Comparison of ENCODE assay signal across 10 cellular contexts in the genomic region with DNA sequence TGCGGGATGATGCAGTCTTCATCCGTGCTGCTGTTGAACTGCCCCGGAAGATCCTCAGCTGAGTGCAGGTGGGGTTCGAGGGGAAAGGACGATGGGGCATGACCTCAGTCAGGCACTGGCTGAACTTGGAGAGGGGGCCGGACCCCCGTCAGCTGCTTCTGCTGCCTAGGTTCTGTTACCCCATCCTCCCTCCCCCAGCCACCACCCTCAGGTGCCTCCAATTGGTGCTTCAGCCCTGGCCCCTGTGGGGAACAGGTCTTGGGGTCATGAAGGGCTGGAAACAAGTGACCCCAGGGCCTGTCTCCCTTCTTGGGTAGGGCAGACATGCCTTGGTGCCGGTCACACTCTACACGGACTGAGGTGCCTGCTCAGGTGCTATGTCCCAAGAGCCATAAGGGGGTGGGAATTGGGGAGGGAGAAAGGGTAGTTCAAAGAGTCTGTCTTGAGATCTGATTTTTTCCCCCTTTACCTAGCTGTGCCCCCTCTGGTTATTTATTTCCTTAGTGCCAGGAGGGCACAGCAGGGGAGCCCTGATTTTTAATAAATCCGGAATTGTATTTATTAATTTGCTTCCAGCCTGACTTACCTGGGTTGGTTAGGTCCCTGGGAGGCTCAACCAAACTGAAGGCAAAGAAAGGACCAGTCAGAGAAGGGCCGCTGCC. TPM values are rescaled to one million over a fixed set of nuclear protein-coding genes. Genes with fewer than 3 reads are reported as not detected.
DNase-seq lines count a peak whose midpoint lies in the region; ATAC-seq and TF ChIP-seq lines count a peak whose summit lies in the region.
"Had no signal": no experiment of that assay in that cellular context is flagged by ENCODE, and none has a peak within 500 bp of the region (broad histone marks: within the 10 kb centered on the region; RNA-seq: fewer than 3 reads in every experiment).

No MANE protein-coding gene starts in this region.

- no peak overlapping the region for H3K9ac ChIP-seq in H9 (ENCODE audit: extremely low read depth, insufficient read length, low read length)
- no peak overlapping the region for H3K9ac ChIP-seq in SK-N-SH

- no peak overlapping the region for H4K5ac ChIP-seq in H9 (ENCODE audit: insufficient read length, low read depth, low read length)

- H3K36me3 ChIP-seq in SK-N-SH (replicated peaks in 1 of 2; ENCODE audit: control insufficient read depth in 1 of 2, insufficient read depth in 2 of 2, low read length in 1 of 2): peaks cover 34 to 41% of the 10 kb centered on the region in 2 experiments
- H3K36me3 ChIP-seq in esophagus squamous epithelium: peaks cover 7 to 35% (median 22%) of the 10 kb centered on the region in 3 donors
- H3K36me3 ChIP-seq: ovary had no signal

- CTCF ChIA-PET in SK-N-SH (lab: Yijun Ruan, JAX): interaction anchor here (0.6 to 20.4 kb wide), 24 partner anchors 9 to 214 kb away, joined by 3 to 612 read pairs (median 4); partner anchors contain the start of genes BLTP2, NEK8, PROCA1 and RPL23A

- H4K8ac ChIP-seq in H9 (replicated peaks; ENCODE audit: insufficient read length, low read depth, low read length): no peak overlapping the region

- peaks cover 8% of the 10 kb centered on the region for H3K23me2 ChIP-seq in H9 (ENCODE audit: insufficient read length, low read depth, low read length, poor library complexity, severe bottlenecking)

- no peak overlapping the region for H2BK20ac ChIP-seq in H9 (ENCODE audit: low read depth, low read length, poor library complexity, severe bottlenecking)

- no peaks in the 10 kb centered on the region for H3K9me2 ChIP-seq in SK-N-SH

- peak overlapping the region in 1 of 2 experiments; percentile 44; a peak in 2 of 5 replicates for H3K4me3 Mint-ChIP-seq in H9
- no peak overlapping the region for H3K4me3 Mint-ChIP-seq in stimulated activated effector memory CD8-positive, alpha-beta T cell treated with anti-CD3 and anti-CD28 coated beads, Interleukin-12 subunit alpha, Interleukin-12 subunit beta, amount 100 ng/mL, for 72 hours

- POLR2A ChIA-PET in SK-N-SH (lab: Yijun Ruan, JAX): interaction anchor here (0.6 to 2.9 kb wide), 2 partner anchors 23 to 30 kb away, joined by 3 to 52 read pairs; partner anchors contain the start of genes NEK8, RPL23A and TLCD1

- no CpG with 5 or more reads among the region's 11 CpGs for WGBS in H9 (ENCODE audit: extremely low coverage, insufficient read length, low lambda C conversion rate)
- WGBS in SK-N-SH (ENCODE audit: low lambda C conversion rate): 60% methylated on average over 8 of the region's 11 CpGs
- 36 to 47% methylated on average over 2 to 3 of the region's 11 CpGs for WGBS in esophagus squamous epithelium, 2 donors

- no peak for ATAC-seq in stimulated activated effector memory CD8-positive, alpha-beta T cell treated with anti-CD3 and anti-CD28 coated beads, Interleukin-12 subunit alpha, Interleukin-12 subunit beta, amount 100 ng/mL, for 72 hours
- ATAC-seq in HG03039 (IDR thresholded peaks at IDR 0.05; ENCODE audit: unreplicated experiment) (no peak), HG02970 (IDR thresholded peaks at IDR 0.05; ENCODE audit: low FRiP score, unreplicated experiment) (no peak)

- peak in 1 of 4 donors; percentile 1 for TF ChIP-seq POLR2A in esophagus squamous epithelium (IDR thresholded peaks at IDR 0.05)

- H3K79me2 ChIP-seq in H9 (ENCODE audit: insufficient read depth, low read length): peaks cover 13% of the 10 kb centered on the region; the same call in 1 of the 2 replicates
- peaks cover 52% of the 10 kb centered on the region for H3K79me2 ChIP-seq in SK-N-SH (ENCODE audit: insufficient read depth)

- H3K14ac ChIP-seq in H9 (ENCODE audit: insufficient read depth, low read length): no peak overlapping the region

- no peak overlapping the region for H3T11ph ChIP-seq in H9 (ENCODE audit: low read length)

- H3K9me3 Mint-ChIP-seq in H9: no peaks in the 10 kb centered on the region
- H3K9me3 Mint-ChIP-seq in stimulated activated effector memory CD8-positive, alpha-beta T cell treated with anti-CD3 and anti-CD28 coated beads, Interleukin-12 subunit alpha, Interleukin-12 subunit beta, amount 100 ng/mL, for 72 hours: no peaks in the 10 kb centered on the region

- peak; percentile 60 for DNase-seq in H9
- no peak for DNase-seq in SK-N-SH
- DNase-seq in esophagus squamous epithelium (lab: John Stamatoyannopoulos, UW): no peak
- no peak for DNase-seq in stimulated activated effector memory CD8-positive, alpha-beta T cell treated with anti-CD3 and anti-CD28 coated beads, Interleukin-12 subunit alpha, Interleukin-12 subunit beta, amount 100 ng/mL, for 72 hours (ENCODE audit: low spot score in 2 of 2)
- DNase-seq in iPS-NIHi11 (ENCODE audit: low spot score): no peak
- DNase-seq in midbrain (lab: John Stamatoyannopoulos, UW): no peak

- H3K4me3 ChIP-seq in SK-N-SH (ENCODE audit: low read depth in 2 of 2, low read length in 1 of 2) (peak overlapping the region in 1 of 2 experiments; percentile 33; a peak in 1 of 4 replicates), esophagus squamous epithelium (no peak overlapping the region)
- H3K4me3 ChIP-seq: ovary, SJSA1 had no signal

- no peak for TF ChIP-seq RAD21 in SK-N-SH (IDR thresholded peaks at IDR 0.05; ENCODE audit: low read length)

- no peak overlapping the region for H3K27ac ChIP-seq in H9 (ENCODE audit: insufficient read length, low read depth, low read length)
- H3K27ac ChIP-seq in SK-N-SH (ENCODE audit: low read depth in 2 of 2, low read length in 1 of 2): peak overlapping the region; percentile 10 to 17; a peak in 2 of 4 replicates
- peak overlapping the region; percentile 37 to 69 (median 58) for H3K27ac ChIP-seq in esophagus squamous epithelium
- H3K27ac ChIP-seq: ovary, SJSA1 had no signal

- no peak overlapping the region for H2BK12ac ChIP-seq in H9 (ENCODE audit: insufficient read length, low read depth, low read length)

- peaks cover 24% of the 10 kb centered on the region for H3F3A ChIP-seq in SK-N-SH (replicated peaks; ENCODE audit: insufficient read depth)

- no peak overlapping the region for H3K23ac ChIP-seq in H9 (ENCODE audit: insufficient read length, low read depth, low read length)

- no peaks in the 10 kb centered on the region for H3K9me3 ChIP-seq in H9 (ENCODE audit: control insufficient read depth, low read depth, low read length)
- H3K9me3 ChIP-seq in SK-N-SH: no peaks in the 10 kb centered on the region
- H3K9me3 ChIP-seq in esophagus squamous epithelium: no peaks in the 10 kb centered on the region
- H3K9me3 ChIP-seq: ovary, SJSA1 had no signal

- no peak overlapping the region for H2AK5ac ChIP-seq in H9 (ENCODE audit: insufficient read length, low read length)

- no peak for TF ChIP-seq EP300 in SK-N-SH (IDR thresholded peaks at IDR 0.05; ENCODE audit: borderline replicate concordance in 1 of 2, low read depth in 1 of 2, low read length in 1 of 2)

- no peak overlapping the region for H2BK5ac ChIP-seq in H9 (ENCODE audit: insufficient read length, low read length)

- no peak overlapping the region for H2BK15ac ChIP-seq in H9 (ENCODE audit: low read depth, low read length)

- H3K27me3 ChIP-seq in H9 (ENCODE audit: insufficient read depth, low read length) (no peaks in the 10 kb centered on the region), SK-N-SH (ENCODE audit: insufficient read depth) (no peaks in the 10 kb centered on the region), esophagus squamous epithelium (no peaks in the 10 kb centered on the region)
- H3K27me3 ChIP-seq: ovary, SJSA1 had no signal

- peaks cover 14 to 31% of the 10 kb centered on the region in 2 experiments for H3K4me1 Mint-ChIP-seq in H9
- H3K4me1 Mint-ChIP-seq in stimulated activated effector memory CD8-positive, alpha-beta T cell treated with anti-CD3 and anti-CD28 coated beads, Interleukin-12 subunit alpha, Interleukin-12 subunit beta, amount 100 ng/mL, for 72 hours: peaks cover 29% of the 10 kb centered on the region

- no peak for TF ChIP-seq CTCF in H9 (conservative IDR thresholded peaks at IDR 0.05)
- no peak for TF ChIP-seq CTCF in SK-N-SH (IDR thresholded peaks at IDR 0.05)
- no peak for TF ChIP-seq CTCF in esophagus squamous epithelium (IDR thresholded peaks at IDR 0.05)

- no peak overlapping the region for H3K4me2 ChIP-seq in H9 (ENCODE audit: insufficient read depth, insufficient read length, low read length)
- no peak overlapping the region for H3K4me2 ChIP-seq in SK-N-SH

- H2AFZ ChIP-seq in H9 (ENCODE audit: low read length) (no peak overlapping the region), SK-N-SH (ENCODE audit: low read depth) (no peak overlapping the region)

- no peak overlapping the region for H3K4ac ChIP-seq in H9 (ENCODE audit: low read depth, low read length)

- no peak overlapping the region for H4K91ac ChIP-seq in H9 (ENCODE audit: insufficient read length, low read depth, low read length)

- H3K27me3 Mint-ChIP-seq in H9 (ENCODE audit: low read depth): no peaks in the 10 kb centered on the region; the same call in none of the 2 replicates

- no peaks in the 10 kb centered on the region for H3K79me1 ChIP-seq in H9 (ENCODE audit: insufficient read depth, low read depth, low read length, poor library complexity, severe bottlenecking)

- no peak overlapping the region for H3K18ac ChIP-seq in H9 (ENCODE audit: insufficient read length, low read depth, low read length)

- H3K27ac Mint-ChIP-seq in H9: peak overlapping the region in 2 of 3 experiments; percentile 53 to 94; a peak in 2 of 7 replicates
- peak overlapping the region; percentile 17 for H3K27ac Mint-ChIP-seq in stimulated activated effector memory CD8-positive, alpha-beta T cell treated with anti-CD3 and anti-CD28 coated beads, Interleukin-12 subunit alpha, Interleukin-12 subunit beta, amount 100 ng/mL, for 72 hours

- H3K4me1 ChIP-seq in H9 (ENCODE audit: insufficient read depth, low read length): peaks cover 5% of the 10 kb centered on the region; the same call in 1 of the 2 replicates
- H3K4me1 ChIP-seq in SK-N-SH (ENCODE audit: control insufficient read depth in 1 of 2, insufficient read depth in 2 of 2, low read depth in 1 of 2, low read length in 1 of 2): peaks cover 22 to 33% of the 10 kb centered on the region in 2 experiments; a peak in 3 of 4 replicates
- H3K4me1 ChIP-seq in esophagus squamous epithelium: peaks cover 51 to 65% (median 53%) of the 10 kb centered on the region in 3 donors

- H3K56ac ChIP-seq in H9 (ENCODE audit: insufficient read length, low read depth, low read length): no peak overlapping the region

- intact Hi-C loops in esophagus squamous epithelium (cut with DNase I): no loop called here

- H2BK120ac ChIP-seq in H9 (ENCODE audit: low read depth, low read length, poor library complexity, severe bottlenecking): no peak overlapping the region

- peaks cover 45 to 76% (median 47%) of the 10 kb centered on the region in 3 experiments for H3K36me3 Mint-ChIP-seq in H9 (ENCODE audit: insufficient read depth in 1 of 3, low read depth in 3 of 3)
- peaks cover 87% of the 10 kb centered on the region for H3K36me3 Mint-ChIP-seq in stimulated activated effector memory CD8-positive, alpha-beta T cell treated with anti-CD3 and anti-CD28 coated beads, Interleukin-12 subunit alpha, Interleukin-12 subunit beta, amount 100 ng/mL, for 72 hours

- no peaks in the 10 kb centered on the region for H4K20me1 ChIP-seq in H9 (ENCODE audit: control insufficient read depth, insufficient read depth, insufficient read length)
- peaks cover 69% of the 10 kb centered on the region for H4K20me1 ChIP-seq in SK-N-SH (ENCODE audit: insufficient read depth)

RNA-seq across cellular contexts. Expression of gene TRAF4, which starts 5.8 kb away (rescaled TPM):
- 227 and 237 TPM in 2 replicates for total RNA-seq in H9 (2021)
- polyA plus RNA-seq in SK-N-SH (2012; rRNA removed): 95.7 and 104 TPM in 2 replicates
- polyA plus RNA-seq in SK-N-SH (2012; cell fraction: cytosol; rRNA removed): 25.9 and 50.9 TPM in 2 replicates
- polyA plus RNA-seq in SK-N-SH (2012; cell fraction: nucleus; rRNA removed): 357 and 400 TPM in 2 replicates
- 10 to 100 TPM; 25.0 to 39.8 (median 33.0) TPM for total RNA-seq in esophagus squamous epithelium

RNA-seq across cellular contexts. Expression of gene NEK8, which starts 21.1 kb away (rescaled TPM):
- total RNA-seq in H9 (2021) (16.6 and 18.8 TPM in 2 replicates), esophagus squamous epithelium (1 to 10 TPM; 1.1 to 7.3 (median 2.6) TPM)
- polyA plus RNA-seq in SK-N-SH (2012; rRNA removed): 6.0 and 11.0 TPM in 2 replicates
- polyA plus RNA-seq in SK-N-SH (2012; cell fraction: cytosol; rRNA removed): 3.3 and 3.7 TPM in 2 replicates
- 26.3 and 30.9 TPM in 2 replicates for polyA plus RNA-seq in SK-N-SH (2012; cell fraction: nucleus; rRNA removed)

RNA-seq across cellular contexts. Expression of gene TLCD1, which starts 23.6 kb away (rescaled TPM):
- total RNA-seq in H9 (2021) (46.4 and 50.7 TPM in 2 replicates), esophagus squamous epithelium (10 to 100 TPM in 3 of 4 donors, 1 to 10 TPM in 1; 8.8 to 17.0 (median 13.0) TPM)
- 18.3 and 21.6 TPM in 2 replicates for polyA plus RNA-seq in SK-N-SH (2012; rRNA removed)
- polyA plus RNA-seq in SK-N-SH (2012; cell fraction: cytosol; rRNA removed): 15.0 and 18.4 TPM in 2 replicates
- 6.5 and 7.8 TPM in 2 replicates for polyA plus RNA-seq in SK-N-SH (2012; cell fraction: nucleus; rRNA removed)

RNA-seq across cellular contexts. Expression of gene RPL23A, which starts 29.9 kb away (rescaled TPM):
- total RNA-seq in H9 (2021): 2,008 and 2,053 TPM in 2 replicates
- polyA plus RNA-seq in SK-N-SH (2012; rRNA removed): 1,147 and 1,359 TPM in 2 replicates
- 1,566 and 2,493 TPM in 2 replicates for polyA plus RNA-seq in SK-N-SH (2012; cell fraction: cytosol; rRNA removed)
- 219 and 277 TPM in 2 replicates for polyA plus RNA-seq in SK-N-SH (2012; cell fraction: nucleus; rRNA removed)
- 100 to 1,000 TPM; 236 to 881 (median 571) TPM for total RNA-seq in esophagus squamous epithelium

RNA-seq across cellular contexts. Expression of gene RAB34, which starts 32.0 kb away (rescaled TPM):
- total RNA-seq in H9 (2021) (189 and 190 TPM in 2 replicates), esophagus squamous epithelium (10 to 100 TPM; 27.6 to 98.0 (median 65.1) TPM)
- 0.06 and 0.18 TPM in 2 replicates for polyA plus RNA-seq in SK-N-SH (2012; rRNA removed)
- polyA plus RNA-seq in SK-N-SH (2012; cell fraction: cytosol; rRNA removed): 0.03 and 0.22 TPM in 2 replicates
- polyA plus RNA-seq in SK-N-SH (2012; cell fraction: nucleus; rRNA removed): 0.50 and 0.54 TPM in 2 replicates
